ENCODE assay signal across 1 cellular context in the genomic region with DNA sequence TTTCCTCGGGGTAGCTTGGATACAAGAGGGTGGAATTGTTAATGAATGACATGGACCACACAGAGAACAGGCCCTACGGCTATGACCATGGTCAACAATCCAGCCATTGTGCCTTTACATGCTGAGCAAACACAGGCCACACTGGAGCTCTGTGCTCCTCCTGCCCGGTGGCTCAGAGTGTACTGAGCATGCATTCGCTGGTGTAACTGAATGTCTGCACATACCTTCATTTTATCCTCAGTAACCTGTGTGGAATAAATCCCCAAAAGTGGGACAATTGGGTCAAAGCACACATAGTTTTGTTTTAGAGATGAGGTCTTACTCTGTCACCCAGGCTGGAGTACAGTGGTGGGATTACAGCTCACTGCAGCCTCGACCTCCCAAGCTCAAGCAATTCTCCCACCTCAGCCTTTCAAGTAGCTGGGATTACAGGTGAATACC.
A peak's percentile ranks its signal among the peaks of the same experiment; 100 is the strongest.
TF ChIP-seq lines count a peak whose summit lies in the region.

No MANE protein-coding gene starts in this region.

TF ChIP-seq in HepG2, 621 proteins besides CTCF, POLR2A, EP300 and RAD21 (continued from another document and continues in another):
- TF ChIP-seq ZNF235 (CRISPR knock-in tag; IDR thresholded peaks at IDR 0.05; ENCODE audit: borderline replicate concordance) (no peak), SMAD1 (CRISPR knock-in tag; IDR thresholded peaks at IDR 0.05; ENCODE audit: borderline replicate concordance, low read depth) (no peak), SETDB1 (CRISPR knock-in tag; IDR thresholded peaks at IDR 0.05; ENCODE audit: borderline replicate concordance) (no peak), SMYD3 (CRISPR knock-in tag; IDR thresholded peaks at IDR 0.05) (no peak), ZNF317 (CRISPR knock-in tag; IDR thresholded peaks at IDR 0.05) (no peak), SNRNP70 (IDR thresholded peaks at IDR 0.05; ENCODE audit: low read depth, low read length) (no peak), NFKB2 (CRISPR knock-in tag; IDR thresholded peaks at IDR 0.05; ENCODE audit: borderline replicate concordance) (no peak), CBX5 (CRISPR knock-in tag; IDR thresholded peaks at IDR 0.05; ENCODE audit: borderline replicate concordance) (0 out of 2 replicates have a peak, but pooled peaks have one; percentile 55), RXRA (CRISPR knock-in tag; IDR thresholded peaks at IDR 0.05) (peak; percentile 63; the same call in 1 of the 2 replicates), ZSCAN31 (CRISPR knock-in tag; IDR thresholded peaks at IDR 0.05; ENCODE audit: low read depth) (no peak), ZSCAN20 (CRISPR knock-in tag; IDR thresholded peaks at IDR 0.05; ENCODE audit: borderline replicate concordance) (no peak), SIN3B (IDR thresholded peaks at IDR 0.05; ENCODE audit: low read length) (no peak), FOSL2 (CRISPR knock-in tag; IDR thresholded peaks at IDR 0.05) (peak; percentile 50; the same call in 1 of the 2 replicates), NCOR1 (IDR thresholded peaks at IDR 0.05; ENCODE audit: borderline replicate concordance, low read length) (no peak), ZC3H4 (CRISPR knock-in tag; IDR thresholded peaks at IDR 0.05; ENCODE audit: borderline replicate concordance) (no peak), NCOA5 (CRISPR knock-in tag; IDR thresholded peaks at IDR 0.05) (no peak), HNRNPL (IDR thresholded peaks at IDR 0.05; ENCODE audit: low read depth, low read length) (no peak), TCF7L2 (IDR thresholded peaks at IDR 0.05; ENCODE audit: low read depth, low read length) (no peak), GABPA (IDR thresholded peaks at IDR 0.05; ENCODE audit: low read depth, low read length) (no peak), GABPA (CRISPR knock-in tag; IDR thresholded peaks at IDR 0.05; ENCODE audit: low read depth) (no peak), ZBTB21 (CRISPR knock-in tag; IDR thresholded peaks at IDR 0.05) (no peak), KDM5A (IDR thresholded peaks at IDR 0.05; ENCODE audit: borderline replicate concordance, low read length) (no peak), ZBTB14 (CRISPR knock-in tag; IDR thresholded peaks at IDR 0.05) (no peak), TGIF2 (CRISPR knock-in tag; IDR thresholded peaks at IDR 0.05) (peak; percentile 50; the same call in 1 of the 2 replicates), HDAC1 (CRISPR knock-in tag; IDR thresholded peaks at IDR 0.05) (no peak), ZNF367 (CRISPR knock-in tag; IDR thresholded peaks at IDR 0.05; ENCODE audit: borderline replicate concordance) (no peak), PHF5A (CRISPR knock-in tag; IDR thresholded peaks at IDR 0.05; ENCODE audit: low read depth, unreplicated experiment) (no peak), ZNF543 (CRISPR knock-in tag; IDR thresholded peaks at IDR 0.05) (no peak), PAX8 (CRISPR knock-in tag; IDR thresholded peaks at IDR 0.05; ENCODE audit: borderline replicate concordance) (no peak), HNRNPUL1 (IDR thresholded peaks at IDR 0.05; ENCODE audit: low read depth, low read length) (no peak), ASH2L (IDR thresholded peaks at IDR 0.05; ENCODE audit: insufficient read length, low read depth, low read length) (no peak), FIP1L1 (IDR thresholded peaks at IDR 0.05; ENCODE audit: borderline replicate concordance, insufficient read depth, low read depth, low read length) (no peak), KLF9 (CRISPR knock-in tag; IDR thresholded peaks at IDR 0.05; ENCODE audit: low read depth) (no peak), MLX (CRISPR knock-in tag; IDR thresholded peaks at IDR 0.05) (peak; percentile 61), ARNT (IDR thresholded peaks at IDR 0.05) (no peak), MEF2D (CRISPR knock-in tag; IDR thresholded peaks at IDR 0.05) (peak; percentile 64; the same call in 1 of the 2 replicates), XRCC5 (optimal IDR thresholded peaks at IDR 0.05; ENCODE audit: low read length) (peak; percentile 69), TRAFD1 (CRISPR knock-in tag; IDR thresholded peaks at IDR 0.05; ENCODE audit: borderline replicate concordance) (no peak), NFE2L1 (CRISPR knock-in tag; IDR thresholded peaks at IDR 0.05; ENCODE audit: borderline replicate concordance) (no peak), ZNF230 (CRISPR knock-in tag; IDR thresholded peaks at IDR 0.05) (0 out of 2 replicates have a peak, but pooled peaks have one; percentile 65), ZNF883 (CRISPR knock-in tag; IDR thresholded peaks at IDR 0.05; ENCODE audit: not compliant biosample characterization) (no peak), HNF4A (CRISPR knock-in tag; IDR thresholded peaks at IDR 0.05) (no peak; the same call in 1 of the 2 replicates), ELF3 (CRISPR knock-in tag; IDR thresholded peaks at IDR 0.05) (0 out of 2 replicates have a peak, but pooled peaks have one; percentile 27), ZBTB20 (CRISPR knock-in tag; IDR thresholded peaks at IDR 0.05; ENCODE audit: borderline replicate concordance, low read depth) (peak; percentile 87; the same call in 1 of the 2 replicates), ZNF572 (CRISPR knock-in tag; IDR thresholded peaks at IDR 0.05) (no peak), ZNF775 (CRISPR knock-in tag; IDR thresholded peaks at IDR 0.05; ENCODE audit: borderline replicate concordance) (no peak), CBX1 (IDR thresholded peaks at IDR 0.05; ENCODE audit: low read depth) (no peak), ZNF12 (CRISPR knock-in tag; IDR thresholded peaks at IDR 0.05) (peak; percentile 86), CREM (IDR thresholded peaks at IDR 0.05) (peak; percentile 21; the same call in 1 of the 2 replicates), CREM (CRISPR knock-in tag; IDR thresholded peaks at IDR 0.05) (no peak)
- TF ChIP-seq, protein P1, sequence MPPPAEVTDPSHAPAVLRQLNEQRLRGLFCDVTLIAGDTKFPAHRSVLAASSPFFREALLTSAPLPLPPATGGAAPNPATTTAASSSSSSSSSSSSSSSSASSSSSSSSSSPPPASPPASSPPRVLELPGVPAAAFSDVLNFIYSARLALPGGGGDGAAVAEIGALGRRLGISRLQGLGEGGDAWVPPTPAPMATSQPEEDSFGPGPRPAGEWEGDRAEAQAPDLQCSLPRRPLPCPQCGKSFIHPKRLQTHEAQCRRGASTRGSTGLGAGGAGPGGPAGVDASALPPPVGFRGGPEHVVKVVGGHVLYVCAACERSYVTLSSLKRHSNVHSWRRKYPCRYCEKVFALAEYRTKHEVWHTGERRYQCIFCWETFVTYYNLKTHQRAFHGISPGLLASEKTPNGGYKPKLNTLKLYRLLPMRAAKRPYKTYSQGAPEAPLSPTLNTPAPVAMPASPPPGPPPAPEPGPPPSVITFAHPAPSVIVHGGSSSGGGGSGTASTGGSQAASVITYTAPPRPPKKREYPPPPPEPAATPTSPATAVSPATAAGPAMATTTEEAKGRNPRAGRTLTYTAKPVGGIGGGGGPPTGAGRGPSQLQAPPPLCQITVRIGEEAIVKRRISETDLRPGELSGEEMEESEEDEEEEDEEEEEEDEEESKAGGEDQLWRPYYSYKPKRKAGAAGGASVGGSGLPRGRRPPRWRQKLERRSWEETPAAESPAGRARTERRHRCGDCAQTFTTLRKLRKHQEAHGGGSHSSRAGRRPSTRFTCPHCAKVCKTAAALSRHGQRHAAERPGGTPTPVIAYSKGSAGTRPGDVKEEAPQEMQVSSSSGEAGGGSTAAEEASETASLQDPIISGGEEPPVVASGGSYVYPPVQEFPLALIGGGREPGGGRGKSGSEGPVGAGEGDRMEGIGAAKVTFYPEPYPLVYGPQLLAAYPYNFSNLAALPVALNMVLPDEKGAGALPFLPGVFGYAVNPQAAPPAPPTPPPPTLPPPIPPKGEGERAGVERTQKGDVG (CRISPR knock-in tag; IDR thresholded peaks at IDR 0.05; ENCODE audit: borderline replicate concordance) = peak; percentile 85; the same call in 1 of the 2 replicates
- TF ChIP-seq, protein P2, sequence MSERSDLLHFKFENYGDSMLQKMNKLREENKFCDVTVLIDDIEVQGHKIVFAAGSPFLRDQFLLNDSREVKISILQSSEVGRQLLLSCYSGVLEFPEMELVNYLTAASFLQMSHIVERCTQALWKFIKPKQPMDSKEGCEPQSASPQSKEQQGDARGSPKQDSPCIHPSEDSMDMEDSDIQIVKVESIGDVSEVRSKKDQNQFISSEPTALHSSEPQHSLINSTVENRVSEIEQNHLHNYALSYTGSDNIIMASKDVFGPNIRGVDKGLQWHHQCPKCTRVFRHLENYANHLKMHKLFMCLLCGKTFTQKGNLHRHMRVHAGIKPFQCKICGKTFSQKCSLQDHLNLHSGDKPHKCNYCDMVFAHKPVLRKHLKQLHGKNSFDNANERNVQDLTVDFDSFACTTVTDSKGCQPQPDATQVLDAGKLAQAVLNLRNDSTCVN (CRISPR knock-in tag; IDR thresholded peaks at IDR 0.05; ENCODE audit: borderline replicate concordance) = no peak
- TF ChIP-seq, protein P3, sequence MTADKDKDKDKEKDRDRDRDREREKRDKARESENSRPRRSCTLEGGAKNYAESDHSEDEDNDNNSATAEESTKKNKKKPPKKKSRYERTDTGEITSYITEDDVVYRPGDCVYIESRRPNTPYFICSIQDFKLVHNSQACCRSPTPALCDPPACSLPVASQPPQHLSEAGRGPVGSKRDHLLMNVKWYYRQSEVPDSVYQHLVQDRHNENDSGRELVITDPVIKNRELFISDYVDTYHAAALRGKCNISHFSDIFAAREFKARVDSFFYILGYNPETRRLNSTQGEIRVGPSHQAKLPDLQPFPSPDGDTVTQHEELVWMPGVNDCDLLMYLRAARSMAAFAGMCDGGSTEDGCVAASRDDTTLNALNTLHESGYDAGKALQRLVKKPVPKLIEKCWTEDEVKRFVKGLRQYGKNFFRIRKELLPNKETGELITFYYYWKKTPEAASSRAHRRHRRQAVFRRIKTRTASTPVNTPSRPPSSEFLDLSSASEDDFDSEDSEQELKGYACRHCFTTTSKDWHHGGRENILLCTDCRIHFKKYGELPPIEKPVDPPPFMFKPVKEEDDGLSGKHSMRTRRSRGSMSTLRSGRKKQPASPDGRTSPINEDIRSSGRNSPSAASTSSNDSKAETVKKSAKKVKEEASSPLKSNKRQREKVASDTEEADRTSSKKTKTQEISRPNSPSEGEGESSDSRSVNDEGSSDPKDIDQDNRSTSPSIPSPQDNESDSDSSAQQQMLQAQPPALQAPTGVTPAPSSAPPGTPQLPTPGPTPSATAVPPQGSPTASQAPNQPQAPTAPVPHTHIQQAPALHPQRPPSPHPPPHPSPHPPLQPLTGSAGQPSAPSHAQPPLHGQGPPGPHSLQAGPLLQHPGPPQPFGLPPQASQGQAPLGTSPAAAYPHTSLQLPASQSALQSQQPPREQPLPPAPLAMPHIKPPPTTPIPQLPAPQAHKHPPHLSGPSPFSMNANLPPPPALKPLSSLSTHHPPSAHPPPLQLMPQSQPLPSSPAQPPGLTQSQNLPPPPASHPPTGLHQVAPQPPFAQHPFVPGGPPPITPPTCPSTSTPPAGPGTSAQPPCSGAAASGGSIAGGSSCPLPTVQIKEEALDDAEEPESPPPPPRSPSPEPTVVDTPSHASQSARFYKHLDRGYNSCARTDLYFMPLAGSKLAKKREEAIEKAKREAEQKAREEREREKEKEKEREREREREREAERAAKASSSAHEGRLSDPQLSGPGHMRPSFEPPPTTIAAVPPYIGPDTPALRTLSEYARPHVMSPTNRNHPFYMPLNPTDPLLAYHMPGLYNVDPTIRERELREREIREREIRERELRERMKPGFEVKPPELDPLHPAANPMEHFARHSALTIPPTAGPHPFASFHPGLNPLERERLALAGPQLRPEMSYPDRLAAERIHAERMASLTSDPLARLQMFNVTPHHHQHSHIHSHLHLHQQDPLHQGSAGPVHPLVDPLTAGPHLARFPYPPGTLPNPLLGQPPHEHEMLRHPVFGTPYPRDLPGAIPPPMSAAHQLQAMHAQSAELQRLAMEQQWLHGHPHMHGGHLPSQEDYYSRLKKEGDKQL (CRISPR knock-in tag; IDR thresholded peaks at IDR 0.05; ENCODE audit: low read depth) = 0 out of 2 replicates have a peak, but pooled peaks have one; percentile 47
- TF ChIP-seq, protein P4, sequence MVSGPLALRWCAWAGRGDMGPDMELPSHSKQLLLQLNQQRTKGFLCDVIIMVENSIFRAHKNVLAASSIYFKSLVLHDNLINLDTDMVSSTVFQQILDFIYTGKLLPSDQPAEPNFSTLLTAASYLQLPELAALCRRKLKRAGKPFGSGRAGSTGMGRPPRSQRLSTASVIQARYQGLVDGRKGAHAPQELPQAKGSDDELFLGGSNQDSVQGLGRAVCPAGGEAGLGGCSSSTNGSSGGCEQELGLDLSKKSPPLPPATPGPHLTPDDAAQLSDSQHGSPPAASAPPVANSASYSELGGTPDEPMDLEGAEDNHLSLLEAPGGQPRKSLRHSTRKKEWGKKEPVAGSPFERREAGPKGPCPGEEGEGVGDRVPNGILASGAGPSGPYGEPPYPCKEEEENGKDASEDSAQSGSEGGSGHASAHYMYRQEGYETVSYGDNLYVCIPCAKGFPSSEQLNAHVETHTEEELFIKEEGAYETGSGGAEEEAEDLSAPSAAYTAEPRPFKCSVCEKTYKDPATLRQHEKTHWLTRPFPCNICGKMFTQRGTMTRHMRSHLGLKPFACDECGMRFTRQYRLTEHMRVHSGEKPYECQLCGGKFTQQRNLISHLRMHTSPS (CRISPR knock-in tag; IDR thresholded peaks at IDR 0.05; ENCODE audit: low read depth) = peak; percentile 53; the same call in 1 of the 2 replicates
